ENCODE assay signal across 27 cellular contexts in the genomic region with DNA sequence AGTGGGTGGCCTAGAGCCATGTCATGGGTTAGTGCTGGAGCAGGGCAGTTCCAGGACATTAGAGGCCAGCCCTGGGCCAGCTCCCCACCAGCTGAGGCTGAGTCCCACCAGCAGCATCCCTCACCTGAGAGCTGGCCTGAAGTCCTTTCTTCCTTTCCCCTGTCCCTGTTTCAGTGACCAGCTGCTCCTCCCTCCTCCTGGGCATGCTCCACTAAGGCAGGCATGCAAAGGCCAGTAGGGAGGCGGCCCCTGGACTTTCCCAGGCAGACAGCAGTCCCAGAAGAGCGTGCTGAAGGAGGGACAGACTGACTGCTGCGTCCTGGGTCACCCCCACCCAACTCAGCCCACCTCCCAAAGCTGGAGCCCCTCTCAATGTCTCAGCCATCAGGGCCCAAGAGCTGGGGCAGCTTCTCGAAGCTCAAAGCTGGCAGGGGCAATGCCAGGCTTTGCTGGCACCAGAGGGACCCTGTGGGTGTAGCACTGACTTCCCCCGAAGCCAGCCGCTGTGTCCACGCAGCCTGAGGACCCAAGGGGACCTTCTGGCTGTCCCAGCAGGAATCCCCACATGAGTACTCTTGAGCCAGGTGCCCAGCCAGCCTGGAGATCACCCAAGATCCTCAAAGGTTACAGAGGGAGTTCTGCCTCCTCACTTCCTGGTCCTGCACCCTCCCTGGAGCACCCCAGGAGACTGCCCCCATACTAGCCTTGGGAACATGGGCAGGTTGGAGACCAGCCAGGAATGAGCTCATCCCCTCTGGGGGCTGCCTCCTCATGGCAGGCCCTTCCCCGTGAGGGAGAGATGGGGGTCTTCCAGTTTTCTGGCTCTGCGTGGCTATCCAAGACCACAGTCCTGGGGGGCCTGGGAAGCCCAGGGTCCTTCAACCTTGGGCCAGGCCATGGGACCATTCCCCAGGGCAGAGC. TPM values are rescaled to one million over a fixed set of nuclear protein-coding genes. Genes with fewer than 3 reads are reported as not detected.
A peak's percentile ranks its signal among the peaks of the same experiment; 100 is the strongest.
DNase-seq lines count a peak whose midpoint lies in the region; ATAC-seq and TF ChIP-seq lines count a peak whose summit lies in the region.
"Had no signal": no experiment of that assay in that cellular context is flagged by ENCODE, and none has a peak within 500 bp of the region (broad histone marks: within the 10 kb centered on the region; RNA-seq: fewer than 3 reads in every experiment).

No MANE protein-coding gene starts in this region.

- H3K9me3 ChIP-seq in lower lobe of right lung: no peaks in the 10 kb centered on the region
- H3K9me3 ChIP-seq in testis: no peaks in the 10 kb centered on the region
- H3K9me3 ChIP-seq: Caco-2, esophagus squamous epithelium had no signal

- H3K27ac ChIP-seq in lower lobe of right lung (no peak overlapping the region), testis (no peak overlapping the region)
- H3K27ac ChIP-seq: brain microvascular endothelial cell, C4-2B, esophagus squamous epithelium had no signal

- ATAC-seq in left cardiac atrium (no peak), lower lobe of right lung (no peak), GM21390 (IDR thresholded peaks at IDR 0.05; ENCODE audit: unreplicated experiment) (no peak), GM18870 (IDR thresholded peaks at IDR 0.05; ENCODE audit: unreplicated experiment) (no peak)
- ATAC-seq: activated CD4-positive, alpha-beta T cell treated with anti-CD3 and anti-CD28 coated beads for 36 hours; activated T-cell treated with anti-CD3 and anti-CD28 coated beads, Interleukin-2, amount 50 U/mL, for 72 hours; effector memory CD8-positive, alpha-beta T cell; naive thymus-derived CD8-positive, alpha-beta T cell had no signal

- no peaks in the 10 kb centered on the region for H3K36me3 ChIP-seq in lower lobe of right lung
- no peaks in the 10 kb centered on the region for H3K36me3 ChIP-seq in testis (ENCODE audit: low read depth, missing control alignments)
- H3K36me3 ChIP-seq: brain microvascular endothelial cell, esophagus squamous epithelium had no signal

- DNase-seq in cardiac septum (ENCODE audit: low spot score) (peak; percentile 54), left cardiac atrium (no peak), lower lobe of right lung (peak; percentile 44), testis (peak; percentile 2), OCI-M2 (lab: John Stamatoyannopoulos, UW; ENCODE audit: unreplicated experiment) (no peak)
- DNase-seq in activated CD8-positive, alpha-beta memory T cell treated with anti-CD3 and anti-CD28 coated beads, Interleukin-2, amount 50 U/mL, for 48 hours: peak; percentile 34
- DNase-seq: activated CD4-positive, alpha-beta T cell treated with anti-CD3 and anti-CD28 coated beads for 36 hours; activated naive CD4-positive, alpha-beta T cell; activated T-cell treated with anti-CD3 and anti-CD28 coated beads, Interleukin-2, amount 50 U/mL, for 72 hours; brain microvascular endothelial cell; DMS79; effector memory CD8-positive, alpha-beta T cell; esophagus squamous epithelium; foreskin melanocyte; GDM1; midbrain; NCI-H1048; NCI-H187; NCI-H524 treated with DMSO at 0.1 percent for 48 hours; occipital lobe; T-helper 2 cell had no signal

- H3K27me3 ChIP-seq in lower lobe of right lung (ENCODE audit: low read depth) (no peaks in the 10 kb centered on the region), testis (no peaks in the 10 kb centered on the region)
- H3K27me3 ChIP-seq: brain microvascular endothelial cell, esophagus squamous epithelium had no signal

- WGBS in testis, 2 donors: 60 to 89% methylated on average over 1 to 9 of the region's 9 CpGs

- H3K4me1 ChIP-seq in lower lobe of right lung (no peaks in the 10 kb centered on the region), testis (no peaks in the 10 kb centered on the region)
- H3K4me1 ChIP-seq: Caco-2, esophagus squamous epithelium had no signal

- intact Hi-C loops in cardiac septum (cut with DNase I) (no loop called here), left cardiac atrium (cut with DNase I) (no loop called here), lower lobe of right lung (cut with DNase I) (no loop called here), testis (cut with DNase I; ENCODE audit: low total_unique reads) (no loop called here)

- TF ChIP-seq CTCF in lower lobe of right lung (IDR thresholded peaks at IDR 0.05): no peak
- TF ChIP-seq CTCF in testis (IDR thresholded peaks at IDR 0.05): no peak

- no peak overlapping the region for H3K4me3 ChIP-seq in lower lobe of right lung
- H3K4me3 ChIP-seq in testis: no peak overlapping the region
- H3K4me3 ChIP-seq: esophagus squamous epithelium had no signal

- no peak for TF ChIP-seq POLR2A in testis (IDR thresholded peaks at IDR 0.05)

RNA-seq across cellular contexts. Expression of gene RET, which starts 35.2 kb away (rescaled TPM):
- total RNA-seq in cardiac septum (0.94 TPM), left cardiac atrium (1 to 10 TPM in 1 of 2 donors, under 1 TPM in 1; 0.84 to 6.1 TPM), lower lobe of right lung (0.68 TPM), testis (1 to 10 TPM; 7.3 to 9.5 TPM)
- 5.1 TPM for polyA plus RNA-seq in testis (ENCODE audit: insufficient read depth, low read depth, low replicate concordance)
- total RNA-seq: Caco-2; naive thymus-derived CD8-positive, alpha-beta T cell; SK-MEL-5 had no signal
- polyA plus RNA-seq: naive thymus-derived CD8-positive, alpha-beta T cell had no signal

Comparison
In these comparisons a context has a peak if more than half of its experiments do, and no peak if none do; other contexts are left out.
1. DNase-seq: peak in cardiac septum (single experiment), activated CD8-positive, alpha-beta memory T cell treated with anti-CD3 and anti-CD28 coated beads, Interleukin-2, amount 50 U/mL, for 48 hours (single experiment), lower lobe of right lung (single experiment) and testis (single experiment); none in left cardiac atrium (single experiment) and OCI-M2 (single experiment).